Comparison of ENCODE assay signal across 8 cellular contexts in the genomic region with DNA sequence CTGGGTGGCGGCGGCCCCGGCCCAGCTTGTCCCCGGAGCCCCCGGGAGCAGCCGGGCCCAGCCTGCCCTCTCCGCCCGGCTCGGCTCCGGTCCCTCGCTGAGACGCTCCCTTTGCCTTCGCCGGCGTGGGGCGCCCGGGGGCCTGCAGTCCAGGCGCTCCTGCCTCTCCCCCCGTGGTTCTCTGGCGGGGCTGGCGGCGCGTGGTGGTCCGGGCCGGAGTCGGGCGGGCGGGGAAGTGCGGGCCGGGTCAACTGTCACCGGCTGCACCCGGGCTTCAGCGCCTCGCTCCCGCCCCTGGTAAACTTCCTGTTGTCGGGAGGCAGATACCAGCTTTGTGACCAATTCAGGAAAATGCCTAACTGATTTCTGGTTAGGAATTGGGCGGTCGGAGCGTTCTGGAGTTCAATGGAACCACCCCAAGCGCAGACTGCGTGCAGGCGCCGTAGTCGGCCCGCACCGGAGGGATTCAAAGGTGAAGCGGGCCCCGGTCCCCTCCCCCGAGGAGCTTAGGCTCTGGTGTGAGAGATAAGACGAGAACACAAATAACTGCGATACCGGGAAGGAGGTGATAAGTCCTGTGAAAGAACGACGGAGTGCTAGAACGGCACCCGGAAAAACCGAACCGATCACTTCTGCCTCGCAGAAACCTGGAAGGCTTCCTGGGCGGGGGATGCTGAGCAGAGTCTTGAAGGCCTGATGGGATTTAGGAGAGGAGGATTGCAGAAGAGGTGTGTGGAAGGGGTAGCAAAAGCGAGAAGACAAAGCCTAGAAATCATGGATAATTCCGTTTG.
DNase-seq lines count a peak whose midpoint lies in the region; ATAC-seq and TF ChIP-seq lines count a peak whose summit lies in the region.

No MANE protein-coding gene starts in this region.

- peak overlapping the region; percentile 97 for H3K4me3 Mint-ChIP-seq in T-helper 2 cell treated with Interferon-gamma antibody and Interleukin-4, amounts not matched to agents 5 μg/mL and 100 μg/mL, for 36 hours

- DNase-seq in AG08395 (ENCODE audit: low spot score) (peak; percentile 36), astrocyte of the spinal cord (ENCODE audit: low read depth, low spot score) (no peak), skeletal muscle cell (ENCODE audit: low read depth) (no peak), MV-4-11 (lab: John Stamatoyannopoulos, UW) (no peak)
- peak; percentile 35 for DNase-seq in T-helper 2 cell treated with Interferon-gamma antibody and Interleukin-4, amounts not matched to agents 5 μg/mL and 100 μg/mL, for 36 hours (ENCODE audit: low spot score)

- H3K27me3 Mint-ChIP-seq in T-helper 2 cell treated with Interferon-gamma antibody and Interleukin-4, amounts not matched to agents 5 μg/mL and 100 μg/mL, for 36 hours (ENCODE audit: low read depth): no peaks in the 10 kb centered on the region

- H3K4me3 ChIP-seq in astrocyte of the spinal cord (ENCODE audit: low read depth, low read length) (peak overlapping the region; percentile 82), iPS-11a (ENCODE audit: low read depth, low read length) (peak overlapping the region; percentile 80), skeletal muscle cell (ENCODE audit: low read depth, low read length) (peak overlapping the region; percentile 66)

- ATAC-seq in GM19324 (IDR thresholded peaks at IDR 0.05; ENCODE audit: low FRiP score, unreplicated experiment) (peak; percentile 19), HG03460 (IDR thresholded peaks at IDR 0.05; ENCODE audit: unreplicated experiment) (peak; percentile 25)

- in situ Hi-C loops in astrocyte of the spinal cord (cut with HindIII; ENCODE audit: low sequenced_read_pairs): no loop called here

- peaks cover 36% of the 10 kb centered on the region for H3K4me1 Mint-ChIP-seq in T-helper 2 cell treated with Interferon-gamma antibody and Interleukin-4, amounts not matched to agents 5 μg/mL and 100 μg/mL, for 36 hours (ENCODE audit: low read depth)

- peak overlapping the region; percentile 93 for H3K27ac Mint-ChIP-seq in T-helper 2 cell treated with Interferon-gamma antibody and Interleukin-4, amounts not matched to agents 5 μg/mL and 100 μg/mL, for 36 hours

- no peaks in the 10 kb centered on the region for H3K9me3 Mint-ChIP-seq in T-helper 2 cell treated with Interferon-gamma antibody and Interleukin-4, amounts not matched to agents 5 μg/mL and 100 μg/mL, for 36 hours

- peaks cover 33% of the 10 kb centered on the region for H3K36me3 Mint-ChIP-seq in T-helper 2 cell treated with Interferon-gamma antibody and Interleukin-4, amounts not matched to agents 5 μg/mL and 100 μg/mL, for 36 hours (ENCODE audit: low read depth)

- TF ChIP-seq CTCF in astrocyte of the spinal cord (IDR thresholded peaks at IDR 0.05; ENCODE audit: low read depth, low read length): no peak

Comparison
In these comparisons a context has a peak if more than half of its experiments do, and no peak if none do; other contexts are left out.
1. DNase-seq: peak in AG08395 (single experiment) and T-helper 2 cell treated with Interferon-gamma antibody and Interleukin-4, amounts not matched to agents 5 μg/mL and 100 μg/mL, for 36 hours (single experiment); none in astrocyte of the spinal cord (single experiment), skeletal muscle cell (single experiment) and MV-4-11 (single experiment).
2. Peak in every context shown above with its lines, with median percentiles within 50 percentile points of each other: H3K4me3 ChIP-seq.